24 cellular contexts compared by ENCODE assay signal in the genomic region with DNA sequence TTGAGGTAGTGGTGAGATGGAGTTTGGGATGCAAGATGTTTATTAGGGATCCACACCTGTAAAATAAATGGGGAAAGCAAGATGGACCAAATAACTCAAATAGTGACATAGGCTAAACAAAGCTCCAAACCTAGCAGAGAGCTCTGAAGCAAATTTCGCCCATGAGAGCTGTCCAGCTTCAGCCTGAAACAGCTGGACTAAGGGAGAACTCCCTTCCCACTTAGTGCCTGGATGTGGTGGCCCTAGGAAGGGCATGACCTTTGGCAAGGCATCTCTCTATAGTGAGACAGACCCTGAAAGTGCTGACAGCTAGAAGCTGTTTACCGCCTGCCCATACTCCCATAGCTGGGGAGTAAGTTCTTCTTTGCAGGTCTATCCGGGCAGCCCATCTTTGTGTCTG. TPM values are rescaled to one million over a fixed set of nuclear protein-coding genes. Genes with fewer than 3 reads are reported as not detected.
DNase-seq lines count a peak whose midpoint lies in the region; ATAC-seq and TF ChIP-seq lines count a peak whose summit lies in the region.
"Had no signal": no experiment of that assay in that cellular context is flagged by ENCODE, and none has a peak within 500 bp of the region (broad histone marks: within the 10 kb centered on the region; RNA-seq: fewer than 3 reads in every experiment).

No MANE protein-coding gene starts in this region.

- H3K9me2 ChIP-seq in MM.1S (replicated peaks; ENCODE audit: insufficient read depth, low read length), result no peaks in the 10 kb centered on the region

- H3K36me3 ChIP-seq in HEK293 (ENCODE audit: control insufficient read depth in 2 of 2, insufficient read depth in 1 of 2, low read length in 2 of 2) (no peaks in the 10 kb centered on the region), MM.1S (replicated peaks; ENCODE audit: insufficient read depth, low read length) (no peaks in the 10 kb centered on the region), lower lobe of right lung (no peaks in the 10 kb centered on the region)
- H3K36me3 ChIP-seq: BE2C, BLaER1 had no signal

- no peak overlapping the region for H3K4me3 Mint-ChIP-seq in neural crest cell
- H3K4me3 Mint-ChIP-seq: CD14-positive monocyte; CD4-positive, alpha-beta memory T cell; CD4-positive, CD25-positive, alpha-beta regulatory T cell; CD8-positive, alpha-beta memory T cell had no signal

- H3K4me1 Mint-ChIP-seq in neural crest cell, result no peaks in the 10 kb centered on the region
- H3K4me1 Mint-ChIP-seq: CD14-positive monocyte; CD4-positive, alpha-beta memory T cell; CD4-positive, CD25-positive, alpha-beta regulatory T cell; CD8-positive, alpha-beta memory T cell had no signal

- H3K27me3 ChIP-seq in MM.1S (replicated peaks; ENCODE audit: insufficient read depth, low read length), result no peaks in the 10 kb centered on the region
- H3K27me3 ChIP-seq in lower lobe of right lung (ENCODE audit: low read depth), result no peaks in the 10 kb centered on the region
- H3K27me3 ChIP-seq: BE2C, BLaER1 had no signal

- H3K27me3 Mint-ChIP-seq in neural crest cell (ENCODE audit: low read depth), result no peaks in the 10 kb centered on the region
- H3K27me3 Mint-ChIP-seq: CD4-positive, CD25-positive, alpha-beta regulatory T cell had no signal

- no peaks in the 10 kb centered on the region for H3K79me2 ChIP-seq in MM.1S (ENCODE audit: low read length)

- no peak overlapping the region for H2AFZ ChIP-seq in MM.1S (ENCODE audit: low read length)

- intact Hi-C loops in lower lobe of right lung (cut with DNase I), result no loop called here

- H3K4me3 ChIP-seq in HEK293 (ENCODE audit: low read depth, low read length) (no peak overlapping the region), choroid plexus epithelial cell (ENCODE audit: low read depth, low read length) (no peak overlapping the region), MM.1S (ENCODE audit: low read length) (no peak overlapping the region), lower lobe of right lung (no peak overlapping the region)
- H3K4me3 ChIP-seq: BLaER1 had no signal

- H3K27ac Mint-ChIP-seq in neural crest cell (ENCODE audit: unreplicated experiment), result peak overlapping the region; percentile 83
- H3K27ac Mint-ChIP-seq: CD4-positive, alpha-beta memory T cell; CD4-positive, CD25-positive, alpha-beta regulatory T cell; CD8-positive, alpha-beta memory T cell had no signal

- H3K4me2 ChIP-seq in MM.1S (ENCODE audit: low read depth, low read length), result no peak overlapping the region
- H3K4me2 ChIP-seq: BLaER1 had no signal

- ATAC-seq in omental fat pad (ENCODE audit: low FRiP score) (no peak), GM18867 (IDR thresholded peaks at IDR 0.05; ENCODE audit: unreplicated experiment) (no peak), lower lobe of right lung (no peak)

- H3K9ac ChIP-seq in MM.1S (ENCODE audit: low read length), result no peak overlapping the region
- H3K9ac ChIP-seq: BLaER1 had no signal

- H3F3A ChIP-seq in MM.1S (ENCODE audit: insufficient read depth, low read length), result no peaks in the 10 kb centered on the region

- H3K9me3 Mint-ChIP-seq in neural crest cell, result no peaks in the 10 kb centered on the region
- H3K9me3 Mint-ChIP-seq: CD4-positive, alpha-beta memory T cell had no signal

- TF ChIP-seq CTCF in HEK293 (tag by site-specific recombination; IDR thresholded peaks at IDR 0.05), result no peak
- no peak for TF ChIP-seq CTCF in choroid plexus epithelial cell (conservative IDR thresholded peaks at IDR 0.05; ENCODE audit: low read depth, low read length)
- no peak for TF ChIP-seq CTCF in neural crest cell (conservative IDR thresholded peaks at IDR 0.05)
- TF ChIP-seq CTCF in omental fat pad (IDR thresholded peaks at IDR 0.05), result no peak
- no peak for TF ChIP-seq CTCF in MM.1S (IDR thresholded peaks at IDR 0.05; ENCODE audit: low read length)
- TF ChIP-seq CTCF in lower lobe of right lung (IDR thresholded peaks at IDR 0.05), result no peak

- CTCF ChIA-PET in HEK293 (lab: Yijun Ruan, JAX), result no interaction called here

- POLR2A ChIA-PET in HEK293 (lab: Yijun Ruan, JAX), result no interaction called here

- no peaks in the 10 kb centered on the region for H3K36me3 Mint-ChIP-seq in neural crest cell (ENCODE audit: low read depth)
- H3K36me3 Mint-ChIP-seq: CD14-positive monocyte; CD4-positive, alpha-beta memory T cell; CD4-positive, CD25-positive, alpha-beta regulatory T cell; CD8-positive, alpha-beta memory T cell had no signal

- DNase-seq in choroid plexus epithelial cell (ENCODE audit: low read depth) (peak; percentile 24), neural crest cell (ENCODE audit: low read depth, low spot score) (no peak), omental fat pad (ENCODE audit: low spot score) (no peak), MM.1S (no peak), lower lobe of right lung (no peak)
- DNase-seq: 8988T; ACHN; BE2C; C1 segment of cervical spinal cord; CD4-positive, alpha-beta memory T cell; CD4-positive, CD25-positive, alpha-beta regulatory T cell; CD8-positive, alpha-beta memory T cell; COR-L47; DMS 273 treated with DMSO at 0.1 percent for 48 hours; DMS153; DMS53; DMS79; DND-41; EL; GF-D8 had no signal

- H4K20me1 ChIP-seq in MM.1S (ENCODE audit: insufficient read depth, low read length), result no peaks in the 10 kb centered on the region
- H4K20me1 ChIP-seq: BLaER1 had no signal

- H3K4me1 ChIP-seq in HEK293 (ENCODE audit: control insufficient read depth, insufficient read depth, low read length) (no peaks in the 10 kb centered on the region), MM.1S (ENCODE audit: low read length) (no peaks in the 10 kb centered on the region), lower lobe of right lung (no peaks in the 10 kb centered on the region)
- H3K4me1 ChIP-seq: BE2C, BLaER1 had no signal

- H3K27ac ChIP-seq in HEK293 (ENCODE audit: extremely low read depth, low read depth, low read length) (no peak overlapping the region), MM.1S (ENCODE audit: low read length) (no peak overlapping the region), lower lobe of right lung (no peak overlapping the region)
- H3K27ac ChIP-seq: BLaER1 had no signal

- H3K9me3 ChIP-seq in HEK293 (ENCODE audit: control insufficient read depth, insufficient read depth, low read depth, low read length) (no peaks in the 10 kb centered on the region), MM.1S (replicated peaks; ENCODE audit: insufficient read depth, low read length) (no peaks in the 10 kb centered on the region), lower lobe of right lung (no peaks in the 10 kb centered on the region)
- H3K9me3 ChIP-seq: BE2C, BLaER1 had no signal

TF ChIP-seq in HEK293, 187 proteins besides CTCF, POLR2A, EP300 and RAD21:
- TF ChIP-seq, protein P1, sequence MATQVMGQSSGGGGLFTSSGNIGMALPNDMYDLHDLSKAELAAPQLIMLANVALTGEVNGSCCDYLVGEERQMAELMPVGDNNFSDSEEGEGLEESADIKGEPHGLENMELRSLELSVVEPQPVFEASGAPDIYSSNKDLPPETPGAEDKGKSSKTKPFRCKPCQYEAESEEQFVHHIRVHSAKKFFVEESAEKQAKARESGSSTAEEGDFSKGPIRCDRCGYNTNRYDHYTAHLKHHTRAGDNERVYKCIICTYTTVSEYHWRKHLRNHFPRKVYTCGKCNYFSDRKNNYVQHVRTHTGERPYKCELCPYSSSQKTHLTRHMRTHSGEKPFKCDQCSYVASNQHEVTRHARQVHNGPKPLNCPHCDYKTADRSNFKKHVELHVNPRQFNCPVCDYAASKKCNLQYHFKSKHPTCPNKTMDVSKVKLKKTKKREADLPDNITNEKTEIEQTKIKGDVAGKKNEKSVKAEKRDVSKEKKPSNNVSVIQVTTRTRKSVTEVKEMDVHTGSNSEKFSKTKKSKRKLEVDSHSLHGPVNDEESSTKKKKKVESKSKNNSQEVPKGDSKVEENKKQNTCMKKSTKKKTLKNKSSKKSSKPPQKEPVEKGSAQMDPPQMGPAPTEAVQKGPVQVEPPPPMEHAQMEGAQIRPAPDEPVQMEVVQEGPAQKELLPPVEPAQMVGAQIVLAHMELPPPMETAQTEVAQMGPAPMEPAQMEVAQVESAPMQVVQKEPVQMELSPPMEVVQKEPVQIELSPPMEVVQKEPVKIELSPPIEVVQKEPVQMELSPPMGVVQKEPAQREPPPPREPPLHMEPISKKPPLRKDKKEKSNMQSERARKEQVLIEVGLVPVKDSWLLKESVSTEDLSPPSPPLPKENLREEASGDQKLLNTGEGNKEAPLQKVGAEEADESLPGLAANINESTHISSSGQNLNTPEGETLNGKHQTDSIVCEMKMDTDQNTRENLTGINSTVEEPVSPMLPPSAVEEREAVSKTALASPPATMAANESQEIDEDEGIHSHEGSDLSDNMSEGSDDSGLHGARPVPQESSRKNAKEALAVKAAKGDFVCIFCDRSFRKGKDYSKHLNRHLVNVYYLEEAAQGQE (tag by site-specific recombination; IDR thresholded peaks at IDR 0.05), result peak; percentile 64
- no peak for TF ChIP-seq ZNF24 (tag by site-specific recombination; IDR thresholded peaks at IDR 0.05)
- no peak for TF ChIP-seq YY1 (tag by site-specific recombination; IDR thresholded peaks at IDR 0.05)
- TF ChIP-seq EGR2 (tag by site-specific recombination; IDR thresholded peaks at IDR 0.05; ENCODE audit: low read depth), result no peak
- TF ChIP-seq KLF1 (tag by site-specific recombination; IDR thresholded peaks at IDR 0.05), result no peak

RNA-seq across cellular contexts. Expression of gene COL6A5, which starts 48.1 kb away (rescaled TPM):
- total RNA-seq in neural crest cell (not detected in 2 replicates), omental fat pad (under 1 TPM in 1 of 4 donors, not detected in 3; 0.09 TPM), lower lobe of right lung (4.5 TPM)
- total RNA-seq: CD4-positive, alpha-beta memory T cell; CD4-positive, CD25-positive, alpha-beta regulatory T cell; CD8-positive, alpha-beta memory T cell had no signal
